ENCODE assay signal across 24 cellular contexts in the genomic region with DNA sequence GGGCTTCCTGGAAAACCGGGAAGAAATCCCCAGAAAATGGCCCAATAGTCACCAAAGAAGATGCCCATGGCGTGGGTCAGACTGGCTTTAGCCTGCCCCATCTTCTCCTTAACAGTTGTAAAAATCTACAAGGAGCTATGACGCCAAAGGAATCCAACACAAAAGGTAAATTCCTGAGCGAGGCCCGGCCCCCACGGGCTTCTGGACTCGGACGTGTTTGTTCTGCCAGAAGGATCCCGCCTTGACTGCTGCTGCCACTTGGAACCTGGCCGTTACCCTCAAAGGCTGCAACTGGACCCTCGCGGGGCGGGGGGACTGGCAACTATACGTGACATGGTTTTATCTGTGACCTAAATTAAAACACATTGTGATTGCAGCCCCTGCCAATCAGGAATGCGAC. TPM values are rescaled to one million over a fixed set of nuclear protein-coding genes. Genes with fewer than 3 reads are reported as not detected.
DNase-seq lines count a peak whose midpoint lies in the region; ATAC-seq and TF ChIP-seq lines count a peak whose summit lies in the region.
"Had no signal": no experiment of that assay in that cellular context is flagged by ENCODE, and none has a peak within 500 bp of the region (broad histone marks: within the 10 kb centered on the region; RNA-seq: fewer than 3 reads in every experiment).

No MANE protein-coding gene starts in this region.

- no peak overlapping the region for H4K5ac ChIP-seq in H9 (ENCODE audit: insufficient read length, low read depth, low read length)

- H3K9me3 Mint-ChIP-seq in H9: no peaks in the 10 kb centered on the region
- H3K9me3 Mint-ChIP-seq in immature natural killer cell: no peaks in the 10 kb centered on the region
- H3K9me3 Mint-ChIP-seq in activated naive CD4-positive, alpha-beta T cell treated with anti-CD3 and anti-CD28 coated beads for 36 hours: no peaks in the 10 kb centered on the region
- H3K9me3 Mint-ChIP-seq: activated CD8-positive, alpha-beta T cell treated with anti-CD3 and anti-CD28 coated beads for 36 hours; activated naive CD4-positive, alpha-beta T cell treated with anti-CD3 and anti-CD28 coated beads, Interleukin-2, amount 50 U/mL, for 72 hours; activated T-cell treated with anti-CD3 and anti-CD28 coated beads, Interleukin-2, amount 50 U/mL, for 72 hours; CD8-positive, alpha-beta T cell; naive thymus-derived CD4-positive, alpha-beta T cell; stimulated activated naive CD8-positive, alpha-beta T cell treated with anti-CD3 and anti-CD28 coated beads, Interleukin-15, amount 100 ng/mL, for 72 hours had no signal

- H3K27me3 Mint-ChIP-seq in H9 (ENCODE audit: low read depth) (peaks cover 3% of the 10 kb centered on the region), immature natural killer cell (ENCODE audit: low read depth in 3 of 3) (peaks cover 0 to 4% (median 0%) of the 10 kb centered on the region in 3 donors)
- H3K27me3 Mint-ChIP-seq in activated naive CD4-positive, alpha-beta T cell treated with anti-CD3 and anti-CD28 coated beads for 36 hours (ENCODE audit: low read depth): no peaks in the 10 kb centered on the region
- H3K27me3 Mint-ChIP-seq: activated CD8-positive, alpha-beta T cell treated with anti-CD3 and anti-CD28 coated beads for 36 hours; naive thymus-derived CD4-positive, alpha-beta T cell; stimulated activated naive CD8-positive, alpha-beta T cell treated with anti-CD3 and anti-CD28 coated beads, Interleukin-15, amount 100 ng/mL, for 72 hours had no signal

- H4K8ac ChIP-seq in H9 (replicated peaks; ENCODE audit: insufficient read length, low read depth, low read length): no peak overlapping the region

- H3K14ac ChIP-seq in H9 (ENCODE audit: insufficient read depth, low read length): no peak overlapping the region

- no peak overlapping the region for H2BK15ac ChIP-seq in H9 (ENCODE audit: low read depth, low read length)

- H2AK5ac ChIP-seq in H9 (ENCODE audit: insufficient read length, low read length): no peak overlapping the region

- intact Hi-C loops in posterior vena cava (cut with DNase I): no loop called here
- intact Hi-C loops in activated naive CD4-positive, alpha-beta T cell treated with anti-CD3 and anti-CD28 coated beads for 36 hours (cut with micrococcal nuclease): no loop called here

- WGBS in H9 (ENCODE audit: extremely low coverage, insufficient read length, low lambda C conversion rate): no CpG with 5 or more reads among the region's 15 CpGs

- H3K23ac ChIP-seq in H9 (ENCODE audit: insufficient read length, low read depth, low read length): no peak overlapping the region

- H3K4ac ChIP-seq in H9 (ENCODE audit: low read depth, low read length): no peak overlapping the region

- H3K4me1 ChIP-seq in H9 (ENCODE audit: insufficient read depth, low read length): peaks cover 2% of the 10 kb centered on the region; the same call in 1 of the 2 replicates

- no peak overlapping the region for H2BK20ac ChIP-seq in H9 (ENCODE audit: low read depth, low read length, poor library complexity, severe bottlenecking)

- no peaks in the 10 kb centered on the region for H3K79me1 ChIP-seq in H9 (ENCODE audit: insufficient read depth, low read depth, low read length, poor library complexity, severe bottlenecking)

- H3K27ac ChIP-seq in H9 (ENCODE audit: insufficient read length, low read depth, low read length): no peak overlapping the region

- H3K4me3 Mint-ChIP-seq in H9: no peak overlapping the region
- H3K4me3 Mint-ChIP-seq in immature natural killer cell: no peak overlapping the region
- H3K4me3 Mint-ChIP-seq in activated naive CD4-positive, alpha-beta T cell treated with anti-CD3 and anti-CD28 coated beads for 36 hours: no peak overlapping the region
- H3K4me3 Mint-ChIP-seq: activated CD8-positive, alpha-beta T cell treated with anti-CD3 and anti-CD28 coated beads for 36 hours; activated T-cell treated with anti-CD3 and anti-CD28 coated beads, Interleukin-2, amount 50 U/mL, for 72 hours; CD8-positive, alpha-beta T cell; naive thymus-derived CD4-positive, alpha-beta T cell; stimulated activated naive CD8-positive, alpha-beta T cell treated with anti-CD3 and anti-CD28 coated beads, Interleukin-15, amount 100 ng/mL, for 72 hours had no signal

- H3K9ac ChIP-seq in H9 (ENCODE audit: extremely low read depth, insufficient read length, low read length): no peak overlapping the region

- no peak overlapping the region for H2AFZ ChIP-seq in H9 (ENCODE audit: low read length)

- H3K4me2 ChIP-seq in H9 (ENCODE audit: insufficient read depth, insufficient read length, low read length): no peak overlapping the region

- H3K36me3 Mint-ChIP-seq in H9 (ENCODE audit: insufficient read depth in 1 of 3, low read depth in 3 of 3) (peaks cover 0 to 3% (median 0%) of the 10 kb centered on the region in 3 experiments; a peak in 1 of 7 replicates), immature natural killer cell (no peaks in the 10 kb centered on the region)
- H3K36me3 Mint-ChIP-seq in activated naive CD4-positive, alpha-beta T cell treated with anti-CD3 and anti-CD28 coated beads for 36 hours (ENCODE audit: low read depth): no peaks in the 10 kb centered on the region
- H3K36me3 Mint-ChIP-seq: activated naive CD4-positive, alpha-beta T cell treated with anti-CD3 and anti-CD28 coated beads, Interleukin-2, amount 50 U/mL, for 72 hours had no signal

- no peaks in the 10 kb centered on the region for H3K27me3 ChIP-seq in H9 (ENCODE audit: insufficient read depth, low read length)
- H3K27me3 ChIP-seq: tibial nerve had no signal

- H3K79me2 ChIP-seq in H9 (ENCODE audit: insufficient read depth, low read length): no peaks in the 10 kb centered on the region; the same call in 1 of the 2 replicates

- no peak overlapping the region for H3K56ac ChIP-seq in H9 (ENCODE audit: insufficient read length, low read depth, low read length)

- H2BK5ac ChIP-seq in H9 (ENCODE audit: insufficient read length, low read length): no peak overlapping the region

- DNase-seq in activated CD8-positive, alpha-beta memory T cell treated with anti-CD3 and anti-CD28 coated beads, Interleukin-2, amount 50 U/mL, for 4 hours: peak; percentile 11
- DNase-seq in activated CD8-positive, alpha-beta memory T cell treated with anti-CD3 and anti-CD28 coated beads for 24 hours: no peak
- DNase-seq in H9 (peak; percentile 26), islet precursor cell (peak; percentile 57), posterior vena cava (ENCODE audit: low spot score) (peak; percentile 61), immature natural killer cell (no peak)
- no peak for DNase-seq in activated naive CD4-positive, alpha-beta T cell treated with anti-CD3 and anti-CD28 coated beads for 36 hours
- DNase-seq: activated CD4-positive, CD25-positive, alpha-beta regulatory T cell; activated CD8-positive, alpha-beta T cell treated with anti-CD3 and anti-CD28 coated beads for 36 hours; activated T-cell treated with anti-CD3 and anti-CD28 coated beads, Interleukin-2, amount 50 U/mL, for 72 hours; anterior cingulate cortex; cortex of kidney; kidney glomerular epithelial cell; naive thymus-derived CD4-positive, alpha-beta T cell; NCI-H1105; NCI-H2029; NCI-H2227 treated with DMSO at 0.1 percent for 48 hours; stimulated activated CD4-positive, alpha-beta T cell treated with anti-CD3 and anti-CD28 coated beads, Interleukin-15, amount 100 ng/mL, for 24 hours; stimulated activated naive CD8-positive, alpha-beta T cell treated with anti-CD3 and anti-CD28 coated beads, Interleukin-15, amount 100 ng/mL, for 72 hours had no signal

- H4K91ac ChIP-seq in H9 (ENCODE audit: insufficient read length, low read depth, low read length): no peak overlapping the region

- H3K4me1 Mint-ChIP-seq in H9 (peaks cover 24 to 44% of the 10 kb centered on the region in 2 experiments), immature natural killer cell (peaks cover 8 to 10% of the 10 kb centered on the region in 2 donors)
- H3K4me1 Mint-ChIP-seq in activated naive CD4-positive, alpha-beta T cell treated with anti-CD3 and anti-CD28 coated beads for 36 hours (ENCODE audit: low read depth): no peaks in the 10 kb centered on the region

- H3K27ac Mint-ChIP-seq in H9 (no peak overlapping the region), immature natural killer cell (no peak overlapping the region)
- H3K27ac Mint-ChIP-seq in activated naive CD4-positive, alpha-beta T cell treated with anti-CD3 and anti-CD28 coated beads for 36 hours: no peak overlapping the region
- H3K27ac Mint-ChIP-seq: activated CD8-positive, alpha-beta T cell treated with anti-CD3 and anti-CD28 coated beads for 36 hours; activated naive CD4-positive, alpha-beta T cell treated with anti-CD3 and anti-CD28 coated beads, Interleukin-2, amount 50 U/mL, for 72 hours; activated T-cell treated with anti-CD3 and anti-CD28 coated beads, Interleukin-2, amount 50 U/mL, for 72 hours; CD8-positive, alpha-beta T cell; naive thymus-derived CD4-positive, alpha-beta T cell; stimulated activated naive CD8-positive, alpha-beta T cell treated with anti-CD3 and anti-CD28 coated beads, Interleukin-15, amount 100 ng/mL, for 72 hours had no signal

- no peaks in the 10 kb centered on the region for H4K20me1 ChIP-seq in H9 (ENCODE audit: control insufficient read depth, insufficient read depth, insufficient read length)

- H3T11ph ChIP-seq in H9 (ENCODE audit: low read length): no peak overlapping the region

- CTCF ChIA-PET in activated naive CD4-positive, alpha-beta T cell treated with anti-CD3 and anti-CD28 coated beads for 36 hours (lab: Charles Lee): no interaction called here

- H2BK120ac ChIP-seq in H9 (ENCODE audit: low read depth, low read length, poor library complexity, severe bottlenecking): no peak overlapping the region

- H3K23me2 ChIP-seq in H9 (ENCODE audit: insufficient read length, low read depth, low read length, poor library complexity, severe bottlenecking): no peaks in the 10 kb centered on the region

- TF ChIP-seq CTCF in H9 (conservative IDR thresholded peaks at IDR 0.05): no peak

- ATAC-seq in GM19467 (IDR thresholded peaks at IDR 0.05; ENCODE audit: unreplicated experiment): no peak
- ATAC-seq: activated CD8-positive, alpha-beta T cell treated with anti-CD3 and anti-CD28 coated beads for 36 hours; activated naive CD4-positive, alpha-beta T cell treated with anti-CD3 and anti-CD28 coated beads, Interleukin-2, amount 50 U/mL, for 72 hours; activated T-cell treated with anti-CD3 and anti-CD28 coated beads, Interleukin-2, amount 50 U/mL, for 72 hours; CD8-positive, alpha-beta T cell; naive thymus-derived CD4-positive, alpha-beta T cell; sciatic nerve; stimulated activated naive CD8-positive, alpha-beta T cell treated with anti-CD3 and anti-CD28 coated beads, Interleukin-15, amount 100 ng/mL, for 72 hours had no signal

- no peak overlapping the region for H2BK12ac ChIP-seq in H9 (ENCODE audit: insufficient read length, low read depth, low read length)

- no peaks in the 10 kb centered on the region for H3K9me3 ChIP-seq in H9 (ENCODE audit: control insufficient read depth, low read depth, low read length)
- H3K9me3 ChIP-seq: tibial nerve had no signal

- H3K18ac ChIP-seq in H9 (ENCODE audit: insufficient read length, low read depth, low read length): no peak overlapping the region

RNA-seq across cellular contexts. Expression of a gene that starts 54.5 kb away (rescaled TPM):
- 46.3 and 47.5 TPM in 2 replicates for total RNA-seq in H9 (2021)
- total RNA-seq in posterior vena cava: 10 to 100 TPM; 32.7 to 34.1 TPM
- polyA plus RNA-seq in immature natural killer cell: 10 to 100 TPM; 16.4 to 28.3 (median 17.7) TPM
- 10 to 100 TPM; 37.2 to 40.0 TPM for total RNA-seq in activated naive CD4-positive, alpha-beta T cell treated with anti-CD3 and anti-CD28 coated beads for 36 hours

Comparison
In these comparisons a context has a peak if more than half of its experiments do, and no peak if none do; other contexts are left out.
1. DNase-seq: peak in activated CD8-positive, alpha-beta memory T cell treated with anti-CD3 and anti-CD28 coated beads, Interleukin-2, amount 50 U/mL, for 4 hours (single experiment), H9 (single experiment), islet precursor cell (single experiment) and posterior vena cava (single experiment); none in activated CD8-positive, alpha-beta memory T cell treated with anti-CD3 and anti-CD28 coated beads for 24 hours (single experiment), immature natural killer cell (0 of 3) and activated naive CD4-positive, alpha-beta T cell treated with anti-CD3 and anti-CD28 coated beads for 36 hours (single experiment).